ENCODE assay signal across 1 cellular context in the genomic region with DNA sequence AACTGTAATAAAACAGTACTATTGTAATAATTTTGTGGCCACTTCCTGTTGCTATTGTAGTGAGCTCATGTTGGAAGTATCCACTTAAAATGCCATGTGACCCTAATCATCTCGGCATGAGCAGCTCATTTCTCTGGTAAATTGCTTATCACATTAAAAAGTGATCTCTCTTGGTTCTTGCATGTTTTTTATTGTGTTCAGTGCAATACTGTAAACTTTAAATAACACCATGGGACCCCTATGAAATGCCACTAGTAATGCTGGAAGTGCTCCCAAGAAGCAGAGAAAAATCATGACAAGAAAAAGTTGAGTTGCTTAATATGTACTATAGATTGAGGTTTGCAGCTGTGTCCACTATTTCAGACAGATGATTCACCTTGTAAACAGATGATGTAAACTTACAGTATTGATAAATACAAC.
TF ChIP-seq lines count a peak whose summit lies in the region.

No MANE protein-coding gene starts in this region.

TF ChIP-seq in K562, 482 proteins besides CTCF, POLR2A, EP300 and RAD21:
- TF ChIP-seq BRF1 (IDR thresholded peaks at IDR 0.05; ENCODE audit: borderline replicate concordance, extremely low read depth, insufficient read length) (no peak), SMAD3 (CRISPR knock-in tag; conservative IDR thresholded peaks at IDR 0.05) (no peak), ETS2 (tag; IDR thresholded peaks at IDR 0.05; ENCODE audit: borderline replicate concordance, poor library complexity, severe bottlenecking) (no peak), NCOR1 (IDR thresholded peaks at IDR 0.05) (no peak), CEBPG (CRISPR knock-in tag; IDR thresholded peaks at IDR 0.05) (no peak), CEBPG (tag; conservative IDR thresholded peaks at IDR 0.05 in 1 of 2, IDR thresholded peaks at IDR 0.05 in 1 of 2) (peak in 1 of 2 experiments; percentile 62; a peak in 2 of 4 replicates)
- TF ChIP-seq, protein P1, sequence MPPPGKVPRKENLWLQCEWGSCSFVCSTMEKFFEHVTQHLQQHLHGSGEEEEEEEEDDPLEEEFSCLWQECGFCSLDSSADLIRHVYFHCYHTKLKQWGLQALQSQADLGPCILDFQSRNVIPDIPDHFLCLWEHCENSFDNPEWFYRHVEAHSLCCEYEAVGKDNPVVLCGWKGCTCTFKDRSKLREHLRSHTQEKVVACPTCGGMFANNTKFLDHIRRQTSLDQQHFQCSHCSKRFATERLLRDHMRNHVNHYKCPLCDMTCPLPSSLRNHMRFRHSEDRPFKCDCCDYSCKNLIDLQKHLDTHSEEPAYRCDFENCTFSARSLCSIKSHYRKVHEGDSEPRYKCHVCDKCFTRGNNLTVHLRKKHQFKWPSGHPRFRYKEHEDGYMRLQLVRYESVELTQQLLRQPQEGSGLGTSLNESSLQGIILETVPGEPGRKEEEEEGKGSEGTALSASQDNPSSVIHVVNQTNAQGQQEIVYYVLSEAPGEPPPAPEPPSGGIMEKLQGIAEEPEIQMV (tag; conservative IDR thresholded peaks at IDR 0.05; ENCODE audit: low read depth), result no peak
- TF ChIP-seq, protein P2, sequence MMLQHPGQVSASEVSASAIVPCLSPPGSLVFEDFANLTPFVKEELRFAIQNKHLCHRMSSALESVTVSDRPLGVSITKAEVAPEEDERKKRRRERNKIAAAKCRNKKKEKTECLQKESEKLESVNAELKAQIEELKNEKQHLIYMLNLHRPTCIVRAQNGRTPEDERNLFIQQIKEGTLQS (IDR thresholded peaks at IDR 0.05), result 0 out of 2 replicates have a peak, but pooled peaks have one; percentile 30
- TF ChIP-seq, protein P2 (CRISPR knock-in tag; conservative IDR thresholded peaks at IDR 0.05), result no peak
- TF ChIP-seq, protein P3, sequence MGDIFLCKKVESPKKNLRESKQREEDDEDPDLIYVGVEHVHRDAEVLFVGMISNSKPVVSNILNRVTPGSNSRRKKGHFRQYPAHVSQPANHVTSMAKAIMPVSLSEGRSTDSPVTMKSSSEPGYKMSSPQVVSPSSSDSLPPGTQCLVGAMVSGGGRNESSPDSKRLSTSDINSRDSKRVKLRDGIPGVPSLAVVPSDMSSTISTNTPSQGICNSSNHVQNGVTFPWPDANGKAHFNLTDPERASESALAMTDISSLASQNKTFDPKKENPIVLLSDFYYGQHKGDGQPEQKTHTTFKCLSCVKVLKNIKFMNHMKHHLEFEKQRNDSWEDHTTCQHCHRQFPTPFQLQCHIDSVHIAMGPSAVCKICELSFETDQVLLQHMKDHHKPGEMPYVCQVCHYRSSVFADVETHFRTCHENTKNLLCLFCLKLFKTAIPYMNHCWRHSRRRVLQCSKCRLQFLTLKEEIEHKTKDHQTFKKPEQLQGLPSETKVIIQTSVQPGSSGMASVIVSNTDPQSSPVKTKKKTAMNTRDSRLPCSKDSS (IDR thresholded peaks at IDR 0.05; ENCODE audit: low read depth, partially characterized antibody), result no peak
